Comparison of ENCODE assay signal across 8 cellular contexts in genomic region chrX:131704136-131704695, GRCh38.
DNase-seq lines count a peak whose midpoint lies in the region; ATAC-seq and TF ChIP-seq lines count a peak whose summit lies in the region.

No MANE protein-coding gene starts in this region.

- no peaks in the 10 kb centered on the region for H3K4me1 Mint-ChIP-seq in natural killer cell treated with Interleukin-12 subunit alpha and Interleukin-12 subunit beta and Interleukin-15 and Interleukin-18, amount 100 ng/mL, for 72 hours (ENCODE audit: low read depth in 2 of 2)
- no peaks in the 10 kb centered on the region for H3K4me1 Mint-ChIP-seq in activated T-helper 17 cell treated with anti-CD3 and anti-CD28 coated beads, Interleukin-2, amount 50 U/mL, for 72 hours

- ATAC-seq in GM18858 (IDR thresholded peaks at IDR 0.05; ENCODE audit: unreplicated experiment) (peak; percentile 56), GM19397 (IDR thresholded peaks at IDR 0.05; ENCODE audit: unreplicated experiment) (no peak)
- ATAC-seq in natural killer cell treated with Interleukin-12 subunit alpha and Interleukin-12 subunit beta and Interleukin-15 and Interleukin-18, amount 100 ng/mL, for 72 hours, result peak in 1 of 2 donors; percentile 86
- ATAC-seq in activated T-helper 17 cell treated with anti-CD3 and anti-CD28 coated beads, Interleukin-2, amount 50 U/mL, for 72 hours (replicated peaks), result no peak

- H3K27me3 Mint-ChIP-seq in natural killer cell treated with Interleukin-12 subunit alpha and Interleukin-12 subunit beta and Interleukin-15 and Interleukin-18, amount 100 ng/mL, for 72 hours, result no peaks in the 10 kb centered on the region
- no peaks in the 10 kb centered on the region for H3K27me3 Mint-ChIP-seq in activated T-helper 17 cell treated with anti-CD3 and anti-CD28 coated beads, Interleukin-2, amount 50 U/mL, for 72 hours

- no peak overlapping the region for H3K4me3 Mint-ChIP-seq in natural killer cell treated with Interleukin-12 subunit alpha and Interleukin-12 subunit beta and Interleukin-15 and Interleukin-18, amount 100 ng/mL, for 72 hours
- H3K4me3 Mint-ChIP-seq in activated T-helper 17 cell treated with anti-CD3 and anti-CD28 coated beads, Interleukin-2, amount 50 U/mL, for 72 hours, result no peak overlapping the region

- DNase-seq in AG08396 (ENCODE audit: low spot score) (peak; percentile 49), LNCaP clone FGC (ENCODE audit: low read depth) (peak; percentile 78), inferior parietal cortex (ENCODE audit: extremely low spot score) (no peak)
- peak; percentile 76 for DNase-seq in natural killer cell treated with Interleukin-12 subunit alpha and Interleukin-12 subunit beta and Interleukin-15 and Interleukin-18, amount 100 ng/mL, for 72 hours (ENCODE audit: low spot score)

- peak overlapping the region; percentile 93 for H3K27ac ChIP-seq in angular gyrus (ENCODE audit: low read depth, low read length)

- no peaks in the 10 kb centered on the region for H3K36me3 Mint-ChIP-seq in natural killer cell treated with Interleukin-12 subunit alpha and Interleukin-12 subunit beta and Interleukin-15 and Interleukin-18, amount 100 ng/mL, for 72 hours
- no peaks in the 10 kb centered on the region for H3K36me3 Mint-ChIP-seq in activated T-helper 17 cell treated with anti-CD3 and anti-CD28 coated beads, Interleukin-2, amount 50 U/mL, for 72 hours (ENCODE audit: low read depth)

- TF ChIP-seq CTCF in LNCaP clone FGC (IDR thresholded peaks at IDR 0.05; ENCODE audit: control insufficient read depth, extremely low read depth, insufficient read depth), result peak; percentile 50

- peak overlapping the region in 1 of 2 donors; percentile 34 for H3K27ac Mint-ChIP-seq in natural killer cell treated with Interleukin-12 subunit alpha and Interleukin-12 subunit beta and Interleukin-15 and Interleukin-18, amount 100 ng/mL, for 72 hours
- H3K27ac Mint-ChIP-seq in activated T-helper 17 cell treated with anti-CD3 and anti-CD28 coated beads, Interleukin-2, amount 50 U/mL, for 72 hours, result no peak overlapping the region

- H3K9me3 Mint-ChIP-seq in natural killer cell treated with Interleukin-12 subunit alpha and Interleukin-12 subunit beta and Interleukin-15 and Interleukin-18, amount 100 ng/mL, for 72 hours, result no peaks in the 10 kb centered on the region
- H3K9me3 Mint-ChIP-seq in activated T-helper 17 cell treated with anti-CD3 and anti-CD28 coated beads, Interleukin-2, amount 50 U/mL, for 72 hours, result no peaks in the 10 kb centered on the region

- peak overlapping the region; percentile 51 for H3K4me3 ChIP-seq in LNCaP clone FGC (ENCODE audit: low read depth, low read length)
